In genomic region chr7:71221549-71221948, GRCh38 we compare ENCODE assay signal across 13 cellular contexts.
"Had no signal": no experiment of that assay in that cellular context is flagged by ENCODE, and none has a peak within 500 bp of the region (broad histone marks: within the 10 kb centered on the region; RNA-seq: fewer than 3 reads in every experiment).

No MANE protein-coding gene starts in this region.

- DNase-seq: activated CD4-positive, alpha-beta T cell treated with anti-CD3 and anti-CD28 coated beads for 36 hours; activated CD4-positive, alpha-beta T cell treated with anti-CD3 and anti-CD28 coated beads, Interleukin-2, amount 50 U/mL, for 48 hours; activated gamma-delta T cell treated with Interleukin-2 at 50 U/mL for 16 hours; amniotic stem cell; effector CD8-positive, alpha-beta T cell; hypothalamus; nucleus accumbens; posterior cingulate gyrus; small intestine; stimulated activated CD4-positive, alpha-beta T cell treated with anti-CD3 and anti-CD28 coated beads, Interleukin-15, amount 100 ng/mL, for 24 hours; stimulated activated CD4-positive, alpha-beta T cell treated with anti-CD3 and anti-CD28 coated beads, Interleukin-2, amount 100 ng/mL, for 48 hours had no signal

- ATAC-seq: activated CD4-positive, alpha-beta T cell treated with anti-CD3 and anti-CD28 coated beads for 36 hours; WTC11 had no signal

- H3K4me3 ChIP-seq: right atrium auricular region had no signal

- H3K27ac ChIP-seq: right atrium auricular region had no signal

- H3K36me3 ChIP-seq: right atrium auricular region had no signal

- H3K4me1 ChIP-seq: right atrium auricular region had no signal

- H3K27me3 ChIP-seq: right atrium auricular region had no signal
